19 cellular contexts compared by ENCODE assay signal in the genomic region with DNA sequence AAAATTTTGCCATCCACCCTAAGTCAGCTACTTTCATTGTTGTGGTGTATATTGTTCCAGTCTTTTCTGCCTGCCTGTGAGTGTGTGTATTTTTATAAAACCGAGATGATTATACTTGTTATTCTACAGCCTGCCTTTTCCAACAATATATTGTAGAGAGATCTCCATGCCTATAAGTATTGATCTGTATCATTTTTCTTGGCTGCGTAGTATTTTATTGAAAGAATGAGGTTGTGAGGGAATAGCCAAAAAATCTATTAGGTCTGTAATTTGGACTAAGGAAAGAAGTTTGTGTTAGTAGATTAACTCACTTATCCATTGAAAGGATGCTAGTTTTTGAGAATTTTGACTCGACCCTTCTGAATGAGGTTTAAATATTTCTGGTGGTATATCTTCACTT. TPM values are rescaled to one million over a fixed set of nuclear protein-coding genes. Genes with fewer than 3 reads are reported as not detected.
DNase-seq lines count a peak whose midpoint lies in the region; ATAC-seq, FAIRE-seq and TF ChIP-seq lines count a peak whose summit lies in the region.
"Had no signal": no experiment of that assay in that cellular context is flagged by ENCODE, and none has a peak within 500 bp of the region (broad histone marks: within the 10 kb centered on the region; RNA-seq: fewer than 3 reads in every experiment).

No MANE protein-coding gene starts in this region.

- H3K4me1 ChIP-seq in neuronal stem cell (ENCODE audit: control insufficient read depth in 2 of 2, insufficient read depth in 1 of 2, low read depth in 1 of 2, low read length in 2 of 2) = no peaks in the 10 kb centered on the region
- H3K4me1 ChIP-seq: Caco-2 had no signal

- no peak overlapping the region for H3K9ac ChIP-seq in neuronal stem cell (ENCODE audit: low read depth, low read length, poor library complexity)

- no peak overlapping the region for H3K18ac ChIP-seq in neuronal stem cell (ENCODE audit: low read length)

- no peak overlapping the region for H3K23ac ChIP-seq in neuronal stem cell (ENCODE audit: low read depth, low read length, poor library complexity)

- peak overlapping the region; percentile 4 for H3K27ac Mint-ChIP-seq in activated naive CD8-positive, alpha-beta T cell
- no peak overlapping the region for H3K27ac Mint-ChIP-seq in activated naive CD8-positive, alpha-beta T cell treated with anti-CD3 and anti-CD28 coated beads for 36 hours
- H3K27ac Mint-ChIP-seq in central memory CD8-positive, alpha-beta T cell (ENCODE audit: low read depth) = peak overlapping the region; percentile 25

- no peak overlapping the region for H4K8ac ChIP-seq in neuronal stem cell (ENCODE audit: low read depth, low read length)

- no peak overlapping the region for H2AFZ ChIP-seq in neuronal stem cell (ENCODE audit: low read length)

- H2AK5ac ChIP-seq in neuronal stem cell (ENCODE audit: low read depth, low read length) = no peak overlapping the region

- H2BK12ac ChIP-seq in neuronal stem cell (ENCODE audit: low read length) = no peak overlapping the region

- H3K9me3 ChIP-seq in neuronal stem cell (replicated peaks in 1 of 2; ENCODE audit: control insufficient read depth in 2 of 2, insufficient read depth in 1 of 2, low read depth in 1 of 2, low read length in 2 of 2) = no peaks in the 10 kb centered on the region
- H3K9me3 ChIP-seq: BE2C, Caco-2 had no signal

- H2BK120ac ChIP-seq in neuronal stem cell (ENCODE audit: low read depth, low read length) = no peak overlapping the region

- no peak overlapping the region for H3K4ac ChIP-seq in neuronal stem cell (ENCODE audit: low read length)

- H3K27me3 Mint-ChIP-seq in activated naive CD8-positive, alpha-beta T cell = no peaks in the 10 kb centered on the region
- no peaks in the 10 kb centered on the region for H3K27me3 Mint-ChIP-seq in activated naive CD8-positive, alpha-beta T cell treated with anti-CD3 and anti-CD28 coated beads for 36 hours
- no peaks in the 10 kb centered on the region for H3K27me3 Mint-ChIP-seq in central memory CD8-positive, alpha-beta T cell
- H3K27me3 Mint-ChIP-seq: CD8-positive, alpha-beta memory T cell had no signal

- no peak for DNase-seq in activated naive CD8-positive, alpha-beta T cell treated with anti-CD3 and anti-CD28 coated beads for 36 hours
- DNase-seq in H54 (ENCODE audit: insufficient read length, low spot score) (no peak), MV-4-11 (lab: John Stamatoyannopoulos, UW) (no peak), neuronal stem cell (ENCODE audit: low spot score) (no peak)
- no peak for DNase-seq in central memory CD8-positive, alpha-beta T cell (ENCODE audit: low spot score in 2 of 2)
- DNase-seq: BE2C; Caco-2; CD8-positive, alpha-beta memory T cell; DND-41; GDM1; HCEC 1CT; IMR-90 had no signal

- no CpG with 5 or more reads among the region's 3 CpGs for WGBS in neuronal stem cell (ENCODE audit: extremely low coverage in 2 of 2, insufficient read length in 2 of 2, insufficient replicate concordance in 1 of 2), 2 donors

- no peak overlapping the region for H3K27ac ChIP-seq in neuronal stem cell (replicated peaks; ENCODE audit: low read length)
- H3K27ac ChIP-seq: C4-2B had no signal

- ATAC-seq in central memory CD8-positive, alpha-beta T cell (replicated peaks; ENCODE audit: extremely low read depth, poor library complexity, severe bottlenecking) = no peak
- ATAC-seq in GM18867 (IDR thresholded peaks at IDR 0.05; ENCODE audit: unreplicated experiment) = no peak

- H2BK5ac ChIP-seq in neuronal stem cell (ENCODE audit: low read length) = no peak overlapping the region

- no peaks in the 10 kb centered on the region for H3K27me3 ChIP-seq in neuronal stem cell (ENCODE audit: control insufficient read depth in 3 of 3, insufficient read depth in 3 of 3, low read depth in 1 of 3, low read length in 3 of 3)
- H3K27me3 ChIP-seq: BE2C had no signal

- H3K4me2 ChIP-seq in neuronal stem cell (ENCODE audit: insufficient read depth, low read length, poor library complexity, severe bottlenecking) = no peak overlapping the region

- no peak for TF ChIP-seq POLR2A in H54 (IDR thresholded peaks at IDR 0.05; ENCODE audit: low read depth, low read length)

- H3K4me1 Mint-ChIP-seq in activated naive CD8-positive, alpha-beta T cell (ENCODE audit: low read depth) = peaks cover 67% of the 10 kb centered on the region
- H3K4me1 Mint-ChIP-seq in activated naive CD8-positive, alpha-beta T cell treated with anti-CD3 and anti-CD28 coated beads for 36 hours = peaks cover 55% of the 10 kb centered on the region
- H3K4me1 Mint-ChIP-seq in central memory CD8-positive, alpha-beta T cell = peaks cover 48% of the 10 kb centered on the region

- H3K79me1 ChIP-seq in neuronal stem cell (ENCODE audit: low read depth, low read length) = no peaks in the 10 kb centered on the region

- peaks cover 18% of the 10 kb centered on the region for H3K36me3 Mint-ChIP-seq in activated naive CD8-positive, alpha-beta T cell
- H3K36me3 Mint-ChIP-seq in activated naive CD8-positive, alpha-beta T cell treated with anti-CD3 and anti-CD28 coated beads for 36 hours = peaks cover 33% of the 10 kb centered on the region
- peaks cover 17% of the 10 kb centered on the region for H3K36me3 Mint-ChIP-seq in central memory CD8-positive, alpha-beta T cell (ENCODE audit: insufficient read depth)

- H3K36me3 ChIP-seq in neuronal stem cell (replicated peaks in 1 of 2; ENCODE audit: control insufficient read depth in 2 of 2, insufficient read depth in 2 of 2, low read length in 2 of 2) = peaks cover 0 to 15% of the 10 kb centered on the region in 2 donors
- H3K36me3 ChIP-seq: BE2C had no signal

- peaks cover 4% of the 10 kb centered on the region for H3K9me3 Mint-ChIP-seq in activated naive CD8-positive, alpha-beta T cell (ENCODE audit: low read depth)
- peaks cover 5% of the 10 kb centered on the region for H3K9me3 Mint-ChIP-seq in activated naive CD8-positive, alpha-beta T cell treated with anti-CD3 and anti-CD28 coated beads for 36 hours
- no peaks in the 10 kb centered on the region for H3K9me3 Mint-ChIP-seq in central memory CD8-positive, alpha-beta T cell

- H3K4me3 Mint-ChIP-seq in activated naive CD8-positive, alpha-beta T cell = peak overlapping the region; percentile 2
- H3K4me3 Mint-ChIP-seq in activated naive CD8-positive, alpha-beta T cell treated with anti-CD3 and anti-CD28 coated beads for 36 hours = no peak overlapping the region
- no peak overlapping the region for H3K4me3 Mint-ChIP-seq in central memory CD8-positive, alpha-beta T cell

- H3K4me3 ChIP-seq in neuronal stem cell (ENCODE audit: low read length in 2 of 2) = no peak overlapping the region

- no peak overlapping the region for H3K14ac ChIP-seq in neuronal stem cell (ENCODE audit: low read length)

- H4K91ac ChIP-seq in neuronal stem cell (ENCODE audit: low read depth, low read length, poor library complexity) = no peak overlapping the region

- no peak overlapping the region for H2BK15ac ChIP-seq in neuronal stem cell (ENCODE audit: low read length)

- FAIRE-seq in H54 (lab: Jason Lieb, UNC) = peak; percentile 11
- FAIRE-seq: A204.1, GM12892, GM19239, H1 had no signal

RNA-seq across cellular contexts. Expression of gene PPM1B, which starts 34.9 kb away (rescaled TPM):
- 10 to 100 TPM; 38.9 to 40.4 TPM for total RNA-seq in activated naive CD8-positive, alpha-beta T cell treated with anti-CD3 and anti-CD28 coated beads for 36 hours
- polyA plus RNA-seq in neuronal stem cell (2013, experiment 1 of 2) = 40.2 TPM
- 44.6 TPM for polyA plus RNA-seq in neuronal stem cell (2013, experiment 2 of 2)
